ENCODE assay signal across 8 cellular contexts in genomic region chr10:109922976-109923921, GRCh38. TPM values are rescaled to one million over a fixed set of nuclear protein-coding genes. Genes with fewer than 3 reads are reported as not detected.
A peak's percentile ranks its signal among the peaks of the same experiment; 100 is the strongest.
DNase-seq lines count a peak whose midpoint lies in the region; ATAC-seq, FAIRE-seq and TF ChIP-seq lines count a peak whose summit lies in the region.

Gene XPNPEP1 (minus strand): TSS chr10:109923511. CDS start chr10:109923433, 78 bp downstream.

- peak; percentile 93 for TF ChIP-seq POLR2A in GM12891 (IDR thresholded peaks at IDR 0.05; ENCODE audit: low read depth, low read length)

- H3K36me3 ChIP-seq in right atrium auricular region, result no peaks in the 10 kb centered on the region

- no peaks in the 10 kb centered on the region for H3K36me3 Mint-ChIP-seq in T-helper 17 cell (ENCODE audit: low read depth)

- H3K27ac Mint-ChIP-seq in T-helper 17 cell, result peak within 1 kb of the TSS; percentile 94

- H3K4me1 ChIP-seq in right atrium auricular region, result peaks cover 0 to 23% of the 10 kb centered on the region in 2 donors

- H3K4me3 Mint-ChIP-seq in T-helper 17 cell, result peak within 1 kb of the TSS; percentile 90

- H3K4me3 ChIP-seq in right atrium auricular region, result peak within 1 kb of the TSS; percentile 90 to 97

- ATAC-seq in HG02588 (IDR thresholded peaks at IDR 0.05; ENCODE audit: unreplicated experiment) (peak; percentile 97), T-helper 17 cell (peak; percentile 93)

- TF ChIP-seq CTCF in right atrium auricular region (IDR thresholded peaks at IDR 0.05), result no peak

- no peaks in the 10 kb centered on the region for H3K27me3 Mint-ChIP-seq in T-helper 17 cell

- H3K4me1 Mint-ChIP-seq in T-helper 17 cell, result peaks cover 49% of the 10 kb centered on the region

- FAIRE-seq in GM12891 (lab: Jason Lieb, UNC) (peak; percentile 94), urothelium cell line (lab: Jason Lieb, UNC) (peak; percentile 44)

- DNase-seq in GM12891 (ENCODE audit: insufficient read length, low spot score), result peak; percentile 90
- peak; percentile 64 for DNase-seq in NCI-H1048 (lab: John Stamatoyannopoulos, UW)
- DNase-seq in T-helper 17 cell, result peak; percentile 62 to 78 (median 72)
- DNase-seq in amygdala (lab: John Stamatoyannopoulos, UW), result peak in 55 of 56 donors; percentile 18 to 92 (median 78)
- peak; percentile 84 for DNase-seq in right atrium auricular region (ENCODE audit: low spot score)
- peak; percentile 90 for DNase-seq in putamen (ENCODE audit: low spot score)
- peak; percentile 98 for DNase-seq in urothelium cell line (ENCODE audit: low spot score)

- no peaks in the 10 kb centered on the region for H3K9me3 ChIP-seq in T-helper 17 cell (ENCODE audit: control insufficient read depth, low read length, poor library complexity, severe bottlenecking)
- H3K9me3 ChIP-seq in right atrium auricular region, result no peaks in the 10 kb centered on the region

- no peaks in the 10 kb centered on the region for H3K27me3 ChIP-seq in right atrium auricular region

- H3K27ac ChIP-seq in right atrium auricular region, result peak within 1 kb of the TSS; percentile 97

TF ChIP-seq in GM12891, 5 proteins besides CTCF, POLR2A, EP300 and RAD21:
- TF ChIP-seq POU2F2 (IDR thresholded peaks at IDR 0.05; ENCODE audit: low read depth, low read length) (no peak), TAF1 (IDR thresholded peaks at IDR 0.05; ENCODE audit: low read depth, low read length) (peak; percentile 63; the same call in 1 of the 2 replicates), SPI1 (IDR thresholded peaks at IDR 0.05; ENCODE audit: low read depth, low read length) (no peak), POLR2AphosphoS5 (IDR thresholded peaks at IDR 0.05; ENCODE audit: low read depth, low read length) (peak; percentile 94)

RNA-seq across cellular contexts. Expression of gene XPNPEP1, which starts in this region (rescaled TPM):
- polyA plus RNA-seq in GM12891 (2012; ENCODE audit: low read depth, missing spikeins), result 40.8 TPM
- total RNA-seq in T-helper 17 cell (10 to 100 TPM; 76.4 to 81.6 TPM), right atrium auricular region (10 to 100 TPM; 41.2 to 45.2 TPM)

Comparison
In these comparisons a context has a peak if more than half of its experiments do, and no peak if none do; other contexts are left out.
1. Peak in every context shown above with its lines: DNase-seq, ATAC-seq, H3K4me3 ChIP-seq and H3K27ac ChIP-seq.